Comparison of ENCODE assay signal across 12 cellular contexts in the genomic region with DNA sequence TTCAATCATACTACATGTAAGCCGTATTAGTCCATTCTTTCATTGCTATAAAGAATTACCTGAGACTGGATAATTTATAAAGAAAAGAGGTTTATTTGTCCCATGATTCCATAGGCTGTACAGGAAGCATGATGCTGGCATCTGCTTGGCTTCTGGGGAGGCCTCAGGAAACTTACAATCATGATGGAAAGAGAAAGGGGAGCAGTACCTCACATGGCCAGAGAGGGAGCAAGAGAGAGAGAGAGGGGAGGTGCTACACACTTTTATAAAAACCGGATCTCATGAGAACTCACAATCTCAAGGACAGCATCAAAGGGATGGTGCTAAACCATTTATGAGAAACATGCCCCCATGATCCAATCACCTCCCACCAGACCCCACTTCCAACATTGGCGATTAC. TPM values are rescaled to one million over a fixed set of nuclear protein-coding genes. Genes with fewer than 3 reads are reported as not detected.
DNase-seq lines count a peak whose midpoint lies in the region; ATAC-seq, FAIRE-seq and TF ChIP-seq lines count a peak whose summit lies in the region.
"Had no signal": no experiment of that assay in that cellular context is flagged by ENCODE, and none has a peak within 500 bp of the region (broad histone marks: within the 10 kb centered on the region; RNA-seq: fewer than 3 reads in every experiment).

No MANE protein-coding gene starts in this region.

- DNase-seq in activated CD4-positive, CD25-positive, alpha-beta regulatory T cell treated with anti-CD3 and anti-CD28 coated beads, Interleukin-2, amount 50 U/mL, for 72 hours = peak; percentile 34
- DNase-seq in NB4 (ENCODE audit: low read depth) (peak; percentile 25), brain microvascular endothelial cell (no peak), progenitor cell of endocrine pancreas (ENCODE audit: low spot score, unreplicated experiment) (no peak), NK-92 (lab: John Stamatoyannopoulos, UW; ENCODE audit: unreplicated experiment) (no peak), D721Med (ENCODE audit: insufficient read length, low spot score) (no peak)
- DNase-seq: GOT3, NCI-H1105 had no signal

- H3K27me3 ChIP-seq in brain microvascular endothelial cell (replicated peaks) = no peaks in the 10 kb centered on the region

- FAIRE-seq in D721Med (lab: Jason Lieb, UNC) = no peak
- FAIRE-seq: RCC 7860 had no signal

- H3K27ac ChIP-seq in brain microvascular endothelial cell = no peak overlapping the region
- H3K27ac ChIP-seq: skin epidermis had no signal

- TF ChIP-seq CTCF in NB4 (IDR thresholded peaks at IDR 0.05; ENCODE audit: low read depth, low read length) = peak; percentile 37
- TF ChIP-seq CTCF in brain microvascular endothelial cell (IDR thresholded peaks at IDR 0.05; ENCODE audit: low read depth, low read length, missing control alignments) = peak; percentile 56
- peak; percentile 26 for TF ChIP-seq CTCF in progenitor cell of endocrine pancreas (IDR thresholded peaks at IDR 0.05; ENCODE audit: unreplicated experiment)
- TF ChIP-seq CTCF in D721Med (IDR thresholded peaks at IDR 0.05; ENCODE audit: insufficient read depth, missing control alignments) = no peak

- in situ Hi-C loops in brain microvascular endothelial cell (cut with HindIII; ENCODE audit: low pct_ligation_motif_present, low sequenced_read_pairs) = no loop called here

- no peak overlapping the region for H3K27ac Mint-ChIP-seq in progenitor cell of endocrine pancreas

- H3K36me3 ChIP-seq in brain microvascular endothelial cell (replicated peaks) = no peaks in the 10 kb centered on the region

- peaks cover 7% of the 10 kb centered on the region for H3K9me3 Mint-ChIP-seq in progenitor cell of endocrine pancreas (ENCODE audit: low read depth)

- no peak overlapping the region for H3K4me3 Mint-ChIP-seq in progenitor cell of endocrine pancreas (ENCODE audit: low read depth)

- H3K4me1 Mint-ChIP-seq in progenitor cell of endocrine pancreas (ENCODE audit: low read depth) = no peaks in the 10 kb centered on the region

- H3K27me3 Mint-ChIP-seq in progenitor cell of endocrine pancreas = peaks cover 15% of the 10 kb centered on the region

- H3K36me3 Mint-ChIP-seq in progenitor cell of endocrine pancreas (ENCODE audit: insufficient read depth) = no peaks in the 10 kb centered on the region

- TF ChIP-seq POLR2A in NB4 (IDR thresholded peaks at IDR 0.05; ENCODE audit: extremely low read depth, insufficient read length) = no peak

- no peak for ATAC-seq in activated CD4-positive, CD25-positive, alpha-beta regulatory T cell treated with anti-CD3 and anti-CD28 coated beads, Interleukin-2, amount 50 U/mL, for 24 hours
- no peak for ATAC-seq in HG03469 (IDR thresholded peaks at IDR 0.05; ENCODE audit: unreplicated experiment)

- H3K4me3 ChIP-seq in NB4 (ENCODE audit: low read depth, low read length) = no peak overlapping the region
- H3K4me3 ChIP-seq in brain microvascular endothelial cell (ENCODE audit: low read depth, low read length) = no peak overlapping the region
- H3K4me3 ChIP-seq: skin epidermis had no signal

RNA-seq across cellular contexts. Expression of a gene that starts 14.3 kb away (rescaled TPM):
- total RNA-seq in progenitor cell of endocrine pancreas = 58.4 and 68.3 TPM in 2 replicates

Comparison
In these comparisons a context has a peak if more than half of its experiments do, and no peak if none do; other contexts are left out.
1. DNase-seq: peak in activated CD4-positive, CD25-positive, alpha-beta regulatory T cell treated with anti-CD3 and anti-CD28 coated beads, Interleukin-2, amount 50 U/mL, for 72 hours (single experiment) and NB4 (single experiment); none in brain microvascular endothelial cell (single experiment), progenitor cell of endocrine pancreas (single experiment), NK-92 (single experiment) and D721Med (single experiment).